30 cellular contexts compared by ENCODE assay signal in the genomic region with DNA sequence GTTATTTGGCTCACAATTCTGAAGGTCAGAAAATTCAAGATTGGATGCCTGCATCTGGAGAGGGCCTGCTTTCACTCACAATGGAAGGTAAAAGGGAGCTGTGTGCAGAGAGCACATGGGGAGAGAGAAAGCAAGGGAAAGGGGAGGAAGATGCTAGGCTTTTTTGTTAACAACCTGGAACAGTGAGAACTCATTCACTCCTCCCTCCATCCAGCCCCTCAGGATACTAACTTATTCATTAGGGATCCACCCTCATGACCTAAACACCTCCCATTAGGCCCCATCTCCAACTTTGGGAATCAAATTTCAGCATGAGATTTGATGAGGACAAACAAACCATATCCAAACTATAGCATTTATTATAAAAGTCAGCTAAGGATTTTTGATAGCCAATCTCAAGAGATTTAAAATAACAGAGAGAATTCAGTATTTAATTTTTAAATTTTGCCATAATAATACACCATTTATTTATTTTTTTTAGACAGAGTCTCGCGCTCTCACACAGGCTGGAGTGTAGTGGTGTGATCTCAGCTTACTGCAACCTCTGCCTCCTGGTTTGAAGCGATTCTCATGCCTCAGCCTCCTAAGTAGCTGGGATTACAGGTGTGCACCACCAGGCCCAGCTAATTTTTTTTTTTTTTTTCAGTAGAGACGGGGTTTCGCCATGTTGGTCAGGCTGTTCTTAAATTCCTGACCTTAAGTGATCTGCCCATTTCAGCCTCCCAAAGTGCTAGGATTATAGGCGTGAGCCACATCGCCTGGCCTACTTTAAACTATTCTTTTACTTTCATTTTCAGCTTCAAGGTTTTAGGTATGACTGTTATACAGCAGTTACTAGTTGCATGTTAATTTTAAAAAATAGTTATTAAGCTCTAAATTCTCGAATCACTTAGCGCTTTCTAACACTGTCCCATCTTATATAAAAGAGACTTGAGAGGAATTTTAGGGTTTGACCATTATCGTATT. TPM values are rescaled to one million over a fixed set of nuclear protein-coding genes. Genes with fewer than 3 reads are reported as not detected.
DNase-seq lines count a peak whose midpoint lies in the region; FAIRE-seq and TF ChIP-seq lines count a peak whose summit lies in the region.
"Had no signal": no experiment of that assay in that cellular context is flagged by ENCODE, and none has a peak within 500 bp of the region (broad histone marks: within the 10 kb centered on the region; RNA-seq: fewer than 3 reads in every experiment).

No MANE protein-coding gene starts in this region.

- H3K79me1 ChIP-seq in H9 (ENCODE audit: insufficient read depth, low read depth, low read length, poor library complexity, severe bottlenecking) (no peaks in the 10 kb centered on the region), trophoblast cell (ENCODE audit: low read length) (no peaks in the 10 kb centered on the region)

- no peak for TF ChIP-seq POLR2A in suprapubic skin (IDR thresholded peaks at IDR 0.05)

- H2AK5ac ChIP-seq in H9 (ENCODE audit: insufficient read length, low read length) (no peak overlapping the region), trophoblast cell (ENCODE audit: low read length) (no peak overlapping the region)

- no peaks in the 10 kb centered on the region for H3K27me3 Mint-ChIP-seq in H9 (ENCODE audit: low read depth)
- H3K27me3 Mint-ChIP-seq in mesothelial cell of epicardium (ENCODE audit: low read depth) = no peaks in the 10 kb centered on the region
- H3K27me3 Mint-ChIP-seq: brain; stimulated activated naive B cell treated with anti-CD40 and anti-IgM and Interleukin-4, amounts not matched to agents 10 μg/mL and 1 μg/mL and 100 μg/mL, for 72 hours had no signal

- no peak overlapping the region for H3K9ac ChIP-seq in H9 (ENCODE audit: extremely low read depth, insufficient read length, low read length)
- H3K9ac ChIP-seq in SU-DHL-6 (ENCODE audit: low read length) = no peak overlapping the region
- no peak overlapping the region for H3K9ac ChIP-seq in keratinocyte (ENCODE audit: control insufficient read depth, extremely low read depth, insufficient read depth, low read length)
- H3K9ac ChIP-seq in trophoblast cell (ENCODE audit: low read length) = no peak overlapping the region

- no peak overlapping the region for H3T11ph ChIP-seq in H9 (ENCODE audit: low read length)

- H3K27ac ChIP-seq in H9 (ENCODE audit: insufficient read length, low read depth, low read length) (no peak overlapping the region), SU-DHL-6 (ENCODE audit: low read depth, low read length) (no peak overlapping the region), keratinocyte (ENCODE audit: control insufficient read depth, insufficient read depth, low read length) (no peak overlapping the region), suprapubic skin (no peak overlapping the region), trophoblast cell (ENCODE audit: low read depth, low read length) (no peak overlapping the region)
- H3K27ac ChIP-seq: gastroesophageal sphincter, lower lobe of right lung, thoracic aorta, WERI-Rb-1 had no signal

- no peaks in the 10 kb centered on the region for H3K9me3 ChIP-seq in H9 (ENCODE audit: control insufficient read depth, low read depth, low read length)
- no peaks in the 10 kb centered on the region for H3K9me3 ChIP-seq in SU-DHL-6 (ENCODE audit: insufficient read depth, low read length)
- H3K9me3 ChIP-seq in keratinocyte (ENCODE audit: control insufficient read depth, low read depth, low read length) = no peaks in the 10 kb centered on the region
- H3K9me3 ChIP-seq in suprapubic skin = no peaks in the 10 kb centered on the region
- no peaks in the 10 kb centered on the region for H3K9me3 ChIP-seq in trophoblast cell (ENCODE audit: insufficient read depth, low read depth, low read length)
- H3K9me3 ChIP-seq: gastroesophageal sphincter, lower lobe of right lung, thoracic aorta had no signal

- H4K5ac ChIP-seq in H9 (ENCODE audit: insufficient read length, low read depth, low read length) = no peak overlapping the region

- no peak for FAIRE-seq in keratinocyte (lab: Jason Lieb, UNC)
- FAIRE-seq: GM12891, kidney, small intestine had no signal

- no peaks in the 10 kb centered on the region for H3K9me1 ChIP-seq in keratinocyte (ENCODE audit: control insufficient read depth, extremely low read depth, insufficient read depth, low read length)

- H2BK20ac ChIP-seq in H9 (ENCODE audit: low read depth, low read length, poor library complexity, severe bottlenecking) = no peak overlapping the region

- H3K9me2 ChIP-seq in SU-DHL-6 (replicated peaks; ENCODE audit: insufficient read depth, low read length) = no peaks in the 10 kb centered on the region

- H3K9me3 Mint-ChIP-seq in H9 = no peaks in the 10 kb centered on the region
- H3K9me3 Mint-ChIP-seq in mesothelial cell of epicardium = no peaks in the 10 kb centered on the region
- H3K9me3 Mint-ChIP-seq: brain had no signal

- H3K14ac ChIP-seq in H9 (ENCODE audit: insufficient read depth, low read length) (no peak overlapping the region), trophoblast cell (ENCODE audit: low read length) (no peak overlapping the region)

- H2BK5ac ChIP-seq in H9 (ENCODE audit: insufficient read length, low read length) (no peak overlapping the region), trophoblast cell (ENCODE audit: low read depth, low read length, poor library complexity) (no peak overlapping the region)

- H3K4ac ChIP-seq in H9 (ENCODE audit: low read depth, low read length) (no peak overlapping the region), trophoblast cell (ENCODE audit: low read depth, low read length) (no peak overlapping the region)

- H3K4me1 Mint-ChIP-seq in H9 (peaks cover 6 to 8% of the 10 kb centered on the region in 2 experiments; a peak in 3 of 4 replicates), mesothelial cell of epicardium (peaks cover 2% of the 10 kb centered on the region)
- H3K4me1 Mint-ChIP-seq: brain; CD14-positive monocyte; stimulated activated naive B cell treated with anti-CD40 and anti-IgM and Interleukin-4, amounts not matched to agents 10 μg/mL and 1 μg/mL and 100 μg/mL, for 72 hours had no signal

- H3K27ac Mint-ChIP-seq in H9 (0 out of 7 replicates have a peak overlapping the region, but pooled peaks of 1 of the 3 experiments have one; percentile 51), mesothelial cell of epicardium (no peak overlapping the region)
- H3K27ac Mint-ChIP-seq: brain; CD14-positive monocyte; stimulated activated naive B cell treated with anti-CD40 and anti-IgM and Interleukin-4, amounts not matched to agents 10 μg/mL and 1 μg/mL and 100 μg/mL, for 72 hours; T-helper 2 cell treated with Interferon-gamma antibody and Interleukin-4, amounts not matched to agents 5 μg/mL and 100 μg/mL, for 36 hours had no signal

- H3K23ac ChIP-seq in H9 (ENCODE audit: insufficient read length, low read depth, low read length) = no peak overlapping the region
- H3K23ac ChIP-seq in trophoblast cell (ENCODE audit: low read length) = no peak overlapping the region

- no peaks in the 10 kb centered on the region for H3K27me3 ChIP-seq in H9 (ENCODE audit: insufficient read depth, low read length)
- H3K27me3 ChIP-seq in SU-DHL-6 (ENCODE audit: low read length) = no peaks in the 10 kb centered on the region
- H3K27me3 ChIP-seq in keratinocyte (ENCODE audit: control insufficient read depth, extremely low read depth, insufficient read depth, low read length) = no peaks in the 10 kb centered on the region
- H3K27me3 ChIP-seq in suprapubic skin = no peaks in the 10 kb centered on the region
- H3K27me3 ChIP-seq in trophoblast cell (ENCODE audit: insufficient read depth, low read length) = no peaks in the 10 kb centered on the region
- H3K27me3 ChIP-seq: gastroesophageal sphincter had no signal

- H3K4me3 ChIP-seq in SU-DHL-6 (ENCODE audit: insufficient read depth, low read length, poor library complexity, severe bottlenecking) (no peak overlapping the region), keratinocyte (ENCODE audit: control insufficient read depth in 2 of 3, extremely low read depth in 1 of 3, insufficient read depth in 2 of 3, low read depth in 1 of 3, low read length in 3 of 3) (no peak overlapping the region), suprapubic skin (no peak overlapping the region), trophoblast cell (ENCODE audit: low read depth, low read length) (no peak overlapping the region)
- H3K4me3 ChIP-seq: gastroesophageal sphincter, lower lobe of right lung, thoracic aorta had no signal

- TF ChIP-seq CTCF in H9 (conservative IDR thresholded peaks at IDR 0.05) (no peak), SU-DHL-6 (IDR thresholded peaks at IDR 0.05; ENCODE audit: insufficient read depth, low read length, poor library complexity, severe bottlenecking) (no peak), keratinocyte (optimal IDR thresholded peaks at IDR 0.05 in 1 of 3, IDR thresholded peaks at IDR 0.05 in 1 of 3, conservative IDR thresholded peaks at IDR 0.05 in 1 of 3; ENCODE audit: extremely low read depth in 1 of 3, insufficient read depth in 2 of 3, low read length in 3 of 3) (no peak), mesothelial cell of epicardium (IDR thresholded peaks at IDR 0.05; ENCODE audit: unreplicated experiment) (no peak), suprapubic skin (IDR thresholded peaks at IDR 0.05) (no peak)

- no peak overlapping the region for H3K18ac ChIP-seq in H9 (ENCODE audit: insufficient read length, low read depth, low read length)
- H3K18ac ChIP-seq in trophoblast cell (ENCODE audit: low read length) = no peak overlapping the region

- H3K36me3 ChIP-seq in SU-DHL-6 (ENCODE audit: low read length) (no peaks in the 10 kb centered on the region), keratinocyte (ENCODE audit: control insufficient read depth in 2 of 2, extremely low read depth in 1 of 2, insufficient read depth in 2 of 2, low read length in 2 of 2) (no peaks in the 10 kb centered on the region), suprapubic skin (no peaks in the 10 kb centered on the region), trophoblast cell (ENCODE audit: control insufficient read depth in 1 of 2, insufficient read depth in 2 of 2, low read length in 2 of 2) (no peaks in the 10 kb centered on the region)
- H3K36me3 ChIP-seq: gastroesophageal sphincter, lower lobe of right lung, thoracic aorta, WERI-Rb-1 had no signal

- H3K4me3 Mint-ChIP-seq in H9 (no peak overlapping the region), mesothelial cell of epicardium (no peak overlapping the region)
- H3K4me3 Mint-ChIP-seq: brain; CD14-positive monocyte; stimulated activated naive B cell treated with anti-CD40 and anti-IgM and Interleukin-4, amounts not matched to agents 10 μg/mL and 1 μg/mL and 100 μg/mL, for 72 hours; T-helper 2 cell treated with Interferon-gamma antibody and Interleukin-4, amounts not matched to agents 5 μg/mL and 100 μg/mL, for 36 hours had no signal

- no peaks in the 10 kb centered on the region for H3K79me2 ChIP-seq in H9 (ENCODE audit: insufficient read depth, low read length)
- no peaks in the 10 kb centered on the region for H3K79me2 ChIP-seq in SU-DHL-6 (ENCODE audit: insufficient read depth, low read length)
- H3K79me2 ChIP-seq in keratinocyte (ENCODE audit: control insufficient read depth, insufficient read depth, low read length) = no peaks in the 10 kb centered on the region
- H3K79me2 ChIP-seq in trophoblast cell (ENCODE audit: control insufficient read depth, insufficient read depth, low read length, poor library complexity) = no peaks in the 10 kb centered on the region

- TF ChIP-seq EP300 in suprapubic skin (IDR thresholded peaks at IDR 0.05) = no peak

- H4K91ac ChIP-seq in H9 (ENCODE audit: insufficient read length, low read depth, low read length) = no peak overlapping the region
- H4K91ac ChIP-seq in trophoblast cell (ENCODE audit: low read depth, low read length) = no peak overlapping the region

- H2BK12ac ChIP-seq in H9 (ENCODE audit: insufficient read length, low read depth, low read length) (no peak overlapping the region), trophoblast cell (ENCODE audit: low read length) (no peak overlapping the region)

- peaks cover 3% of the 10 kb centered on the region for H3K23me2 ChIP-seq in H9 (ENCODE audit: insufficient read length, low read depth, low read length, poor library complexity, severe bottlenecking)

- no peaks in the 10 kb centered on the region for H3F3A ChIP-seq in SU-DHL-6 (ENCODE audit: insufficient read depth)

- DNase-seq in Daoy (ENCODE audit: low read depth) (peak; percentile 19), H9 (no peak), keratinocyte (ENCODE audit: low read depth, low spot score) (no peak), mesothelial cell of epicardium (ENCODE audit: low spot score in 2 of 2, unreplicated experiment in 2 of 2) (no peak), suprapubic skin (ENCODE audit: low spot score in 2 of 2) (no peak), trophoblast cell (no peak)
- DNase-seq in stimulated activated CD4-positive, alpha-beta T cell treated with anti-CD3 and anti-CD28 coated beads, Interleukin-2, amount 100 ng/mL, for 24 hours = no peak
- DNase-seq: activated CD8-positive, alpha-beta memory T cell treated with anti-CD3 and anti-CD28 coated beads, Interleukin-2, amount 50 U/mL, for 4 hours; activated gamma-delta T cell treated with Interleukin-2 at 50 U/mL for 16 hours; DMS 273 treated with DMSO at 0.1 percent for 48 hours; effector CD8-positive, alpha-beta T cell; GF-D8; GOT3; kidney; lower lobe of right lung; MV-4-11; NCI-H187 treated with DMSO at 0.1 percent for 48 hours; NCI-H226; NCI-H82; nucleus accumbens; small intestine; stimulated activated naive B cell treated with anti-CD40 and anti-IgM and Interleukin-4, amounts not matched to agents 10 μg/mL and 1 μg/mL and 100 μg/mL, for 72 hours; WERI-Rb-1 had no signal

- H3K56ac ChIP-seq in H9 (ENCODE audit: insufficient read length, low read depth, low read length) = no peak overlapping the region

- H4K8ac ChIP-seq in H9 (replicated peaks; ENCODE audit: insufficient read length, low read depth, low read length) = no peak overlapping the region
- no peak overlapping the region for H4K8ac ChIP-seq in trophoblast cell (ENCODE audit: low read depth, low read length)

- no peak overlapping the region for H3K4me2 ChIP-seq in H9 (ENCODE audit: insufficient read depth, insufficient read length, low read length)
- H3K4me2 ChIP-seq in SU-DHL-6 (ENCODE audit: low read depth, low read length, poor library complexity, severe bottlenecking) = peak overlapping the region; percentile 0
- H3K4me2 ChIP-seq in keratinocyte (ENCODE audit: control insufficient read depth, extremely low read depth, insufficient read depth, low read depth, low read length) = no peak overlapping the region
- no peak overlapping the region for H3K4me2 ChIP-seq in trophoblast cell (ENCODE audit: low read length)

- H2AFZ ChIP-seq in H9 (ENCODE audit: low read length) (peak overlapping the region; percentile 57), SU-DHL-6 (ENCODE audit: low read depth, low read length, severe bottlenecking) (no peak overlapping the region), keratinocyte (ENCODE audit: control insufficient read depth, low read length) (peak overlapping the region; percentile 37), trophoblast cell (ENCODE audit: insufficient read depth, low read length, poor library complexity) (no peak overlapping the region)

- dilution Hi-C loops in keratinocyte (cut with MboI; ENCODE audit: extremely low pct_ligation_motif_present, low sequenced_read_pairs) = no loop called here

- WGBS in H9 (ENCODE audit: extremely low coverage, insufficient read length, low lambda C conversion rate) = no CpG with 5 or more reads among the region's 10 CpGs
- 95% methylated on average over 10 of the region's 10 CpGs for WGBS in suprapubic skin
- WGBS in trophoblast cell (ENCODE audit: extremely low coverage, insufficient coverage, insufficient read length) = no CpG with 5 or more reads among the region's 10 CpGs

- H3K4me1 ChIP-seq in H9 (ENCODE audit: insufficient read depth, low read length) = no peaks in the 10 kb centered on the region
- H3K4me1 ChIP-seq in keratinocyte (ENCODE audit: control insufficient read depth, extremely low read depth, insufficient read depth, low read length) = no peaks in the 10 kb centered on the region
- no peaks in the 10 kb centered on the region for H3K4me1 ChIP-seq in suprapubic skin
- H3K4me1 ChIP-seq in trophoblast cell (ENCODE audit: control insufficient read depth in 1 of 2, insufficient read depth in 2 of 2, low read length in 2 of 2) = no peaks in the 10 kb centered on the region
- H3K4me1 ChIP-seq: gastroesophageal sphincter, lower lobe of right lung had no signal

- H2BK15ac ChIP-seq in H9 (ENCODE audit: low read depth, low read length) = no peak overlapping the region

- no peaks in the 10 kb centered on the region for H4K20me1 ChIP-seq in H9 (ENCODE audit: control insufficient read depth, insufficient read depth, insufficient read length)
- no peaks in the 10 kb centered on the region for H4K20me1 ChIP-seq in SU-DHL-6 (ENCODE audit: low read depth, low read length)
- no peaks in the 10 kb centered on the region for H4K20me1 ChIP-seq in keratinocyte (ENCODE audit: control insufficient read depth, extremely low read depth, insufficient read depth, low read length)

- H2BK120ac ChIP-seq in H9 (ENCODE audit: low read depth, low read length, poor library complexity, severe bottlenecking) (no peak overlapping the region), trophoblast cell (ENCODE audit: insufficient read depth, low read length, poor library complexity) (no peak overlapping the region)

- no peaks in the 10 kb centered on the region for H3K36me3 Mint-ChIP-seq in H9 (ENCODE audit: insufficient read depth in 1 of 3, low read depth in 3 of 3)
- H3K36me3 Mint-ChIP-seq in mesothelial cell of epicardium = no peaks in the 10 kb centered on the region
- H3K36me3 Mint-ChIP-seq: brain; CD14-positive monocyte; stimulated activated naive B cell treated with anti-CD40 and anti-IgM and Interleukin-4, amounts not matched to agents 10 μg/mL and 1 μg/mL and 100 μg/mL, for 72 hours had no signal

- no peak overlapping the region for H4K12ac ChIP-seq in trophoblast cell (ENCODE audit: low read depth, low read length)

RNA-seq across cellular contexts. Expression of gene ETV1, which starts 20.3 kb away (rescaled TPM):
- 4.3 and 13.0 TPM in 2 replicates for total RNA-seq in Daoy (2014; rRNA removed; shearing (Covaris generic))
- total RNA-seq in H9 (2021) = 68.5 and 71.8 TPM in 2 replicates
- 2.1 to 6.5 TPM (median 5.0 TPM) in 3 replicates for polyA plus RNA-seq in keratinocyte
- not detected for polyA plus RNA-seq in keratinocyte (2011; ENCODE audit: low read depth)
- 2.3 and 3.2 TPM in 2 replicates for polyA plus RNA-seq in keratinocyte (2011; cell fraction: cytosol; rRNA removed)
- 3.5 and 3.6 TPM in 2 replicates for polyA plus RNA-seq in keratinocyte (2011; cell fraction: nucleus; rRNA removed)
- polyA plus RNA-seq in keratinocyte (2012; ENCODE audit: low replicate concordance) = 0.06 and 3.0 TPM in 2 replicates
- 2.6 to 7.8 TPM (median 5.4 TPM) in 3 replicates for polyA minus RNA-seq in keratinocyte
- 4.8 TPM for polyA minus RNA-seq in keratinocyte (2011; cell fraction: cytosol; rRNA and poly(A)+ RNA removed)
- polyA minus RNA-seq in keratinocyte (2011; cell fraction: nucleus; rRNA and poly(A)+ RNA removed) = 0.42 and 2.9 TPM in 2 replicates
- 23.0 to 26.6 TPM (median 25.2 TPM) in 3 replicates for total RNA-seq in mesothelial cell of epicardium
- 1 to 10 TPM; 3.3 to 7.6 (median 5.3) TPM for total RNA-seq in suprapubic skin
- 0.57 and 0.73 TPM in 2 replicates for polyA plus RNA-seq in trophoblast cell (2013)
- polyA plus RNA-seq: CD14-positive monocyte had no signal

Comparison
In these comparisons a context has a peak if more than half of its experiments do, and no peak if none do; other contexts are left out.
1. H2AFZ ChIP-seq: peak in H9 (single experiment) and keratinocyte (single experiment); none in SU-DHL-6 (single experiment) and trophoblast cell (single experiment).